ENCODE assay signal across 10 cellular contexts in genomic region chr11:61718046-61718531, GRCh38. TPM values are rescaled to one million over a fixed set of nuclear protein-coding genes. Genes with fewer than 3 reads are reported as not detected.
DNase-seq lines count a peak whose midpoint lies in the region; ATAC-seq and TF ChIP-seq lines count a peak whose summit lies in the region.
"Had no signal": no experiment of that assay in that cellular context is flagged by ENCODE, and none has a peak within 500 bp of the region (broad histone marks: within the 10 kb centered on the region; RNA-seq: fewer than 3 reads in every experiment).

No MANE protein-coding gene starts in this region.

- no peak for TF ChIP-seq EP300 in ovary (IDR thresholded peaks at IDR 0.05)

- 11 to 30% (median 23%) methylated on average over 8 to 9 of the region's 9 CpGs for WGBS in heart left ventricle, 4 donors
- WGBS in ovary, 3 donors, result 7 to 10% (median 7%) methylated on average over 9 of the region's 9 CpGs

- intact Hi-C loops in heart left ventricle (cut with DNase I), result no loop called here
- intact Hi-C loops in ovary (cut with DNase I), result no loop called here

- H3K36me3 ChIP-seq in SJSA1, result peaks cover 3% of the 10 kb centered on the region; the same call in 1 of the 2 replicates
- H3K36me3 ChIP-seq in heart left ventricle, result peaks cover 0 to 5% (median 0%) of the 10 kb centered on the region in 9 donors
- no peaks in the 10 kb centered on the region for H3K36me3 ChIP-seq in ovary

- CTCF ChIA-PET in AG04450 (lab: Charles Lee), result interaction anchor here (0.8 to 2.3 kb wide), 6 partner anchors 15 to 272 kb away, joined by 3 to 18 read pairs (median 4); no protein-coding TSS in a partner anchor

- H3K27ac ChIP-seq in AG04450 (ENCODE audit: low read depth, low read length) (peak overlapping the region; percentile 31), SJSA1 (peak overlapping the region; percentile 54), heart left ventricle (peak overlapping the region in 8 of 12 donors; percentile 32 to 75 (median 44)), ovary (peak overlapping the region in 1 of 2 donors; percentile 41)

- POLR2A ChIA-PET in AG04450 (lab: Yijun Ruan, JAX), result interaction anchor here (0.5 to 1.6 kb wide), 4 partner anchors 15 to 1069 kb away, joined by 3 to 10 read pairs (median 4); partner anchors contain the start of gene TMEM179B

- TF ChIP-seq POLR2A in heart left ventricle (IDR thresholded peaks at IDR 0.05) (no peak), ovary (IDR thresholded peaks at IDR 0.05) (no peak)

- peak overlapping the region; percentile 65 for H3K4me3 ChIP-seq in AG04450 (ENCODE audit: low read depth, low read length)
- peak overlapping the region; percentile 49 for H3K4me3 ChIP-seq in SJSA1
- H3K4me3 ChIP-seq in heart left ventricle, result peak overlapping the region; percentile 7 to 62 (median 45)
- H3K4me3 ChIP-seq in ovary, result peak overlapping the region; percentile 48

- TF ChIP-seq CTCF in AG04450 (IDR thresholded peaks at IDR 0.05; ENCODE audit: low read depth, low read length) (no peak), heart left ventricle (IDR thresholded peaks at IDR 0.05) (no peak), ovary (IDR thresholded peaks at IDR 0.05) (no peak)

- H3K9me3 ChIP-seq in AG04450 (ENCODE audit: control insufficient read depth, insufficient read depth, low read length), result no peaks in the 10 kb centered on the region
- H3K9me3 ChIP-seq in SJSA1 (replicated peaks), result no peaks in the 10 kb centered on the region
- no peaks in the 10 kb centered on the region for H3K9me3 ChIP-seq in heart left ventricle
- H3K9me3 ChIP-seq in ovary, result no peaks in the 10 kb centered on the region

- peak in 3 of 4 donors; percentile 13 to 33 (median 25) for ATAC-seq in heart left ventricle
- no peak for ATAC-seq in HG03432 (IDR thresholded peaks at IDR 0.05; ENCODE audit: unreplicated experiment)
- no peak for ATAC-seq in GM18907 (IDR thresholded peaks at IDR 0.05; ENCODE audit: unreplicated experiment)
- ATAC-seq in HG03520 (IDR thresholded peaks at IDR 0.05; ENCODE audit: unreplicated experiment), result no peak

- no peak for DNase-seq in AG04450 (ENCODE audit: low read depth, low spot score)
- no peak for DNase-seq in SJSA1 (ENCODE audit: low read depth in 1 of 2, low spot score in 2 of 2)
- no peak for DNase-seq in heart left ventricle
- peak in 1 of 5 donors; percentile 50 for DNase-seq in ovary
- no peak for DNase-seq in H4 (ENCODE audit: low spot score)
- DNase-seq: activated CD4-positive, alpha-beta T cell treated with anti-CD3 and anti-CD28 coated beads for 48 hours; CD4-positive, alpha-beta memory T cell had no signal

- peaks cover 20% of the 10 kb centered on the region for H3K4me1 ChIP-seq in SJSA1 (replicated peaks)
- H3K4me1 ChIP-seq in heart left ventricle, result peaks cover 0 to 49% (median 15%) of the 10 kb centered on the region in 12 donors
- peaks cover 3% of the 10 kb centered on the region for H3K4me1 ChIP-seq in ovary (ENCODE audit: insufficient read depth)

- peaks cover 13% of the 10 kb centered on the region for H3K27me3 ChIP-seq in AG04450 (ENCODE audit: control insufficient read depth, insufficient read depth, low read length)
- no peaks in the 10 kb centered on the region for H3K27me3 ChIP-seq in SJSA1 (replicated peaks)
- H3K27me3 ChIP-seq in heart left ventricle, result no peaks in the 10 kb centered on the region
- H3K27me3 ChIP-seq in ovary, result no peaks in the 10 kb centered on the region

RNA-seq across cellular contexts. Expression of gene MYRF, which starts 34.3 kb away (rescaled TPM):
- polyA plus RNA-seq in AG04450 (2011; rRNA removed) (2.7 and 4.2 TPM in 2 replicates), heart left ventricle (under 1 TPM; 0.11 to 0.18 TPM), ovary (1 to 10 TPM; 6.6 to 6.7 TPM)
- 4.1 and 5.0 TPM in 2 replicates for polyA minus RNA-seq in AG04450 (2011; rRNA and poly(A)+ RNA removed)
- total RNA-seq in SJSA1 (2014; rRNA removed; shearing (Covaris generic)), result 1.4 and 3.1 TPM in 2 replicates
- total RNA-seq in heart left ventricle (10 to 100 TPM in 1 of 9 donors, under 1 TPM in 6, not detected in 2; 0.20 to 41.2 (median 0.32) TPM), ovary (100 to 1,000 TPM in 1 of 7 donors, 10 to 100 TPM in 6; 11.3 to 109 (median 41.3) TPM)
- total RNA-seq in H4 (2014; rRNA removed; shearing (Covaris generic)), result 1.0 and 1.2 TPM in 2 replicates

RNA-seq across cellular contexts. Expression of gene DAGLA, which starts 37.9 kb away (rescaled TPM):
- 1.1 and 1.7 TPM in 2 replicates for polyA plus RNA-seq in AG04450 (2011; rRNA removed)
- 1.9 and 3.2 TPM in 2 replicates for polyA minus RNA-seq in AG04450 (2011; rRNA and poly(A)+ RNA removed)
- total RNA-seq in SJSA1 (2014; rRNA removed; shearing (Covaris generic)), result 2.6 TPM in 2 replicates
- 1 to 10 TPM; 2.4 to 5.6 (median 3.8) TPM for total RNA-seq in heart left ventricle
- 1 to 10 TPM; 2.2 to 3.3 TPM for polyA plus RNA-seq in heart left ventricle
- total RNA-seq in ovary, result 1 to 10 TPM in 6 of 7 donors, under 1 TPM in 1; 0.48 to 4.4 (median 1.9) TPM
- under 1 TPM; 0.40 to 0.77 TPM for polyA plus RNA-seq in ovary
- 0.68 and 0.83 TPM in 2 replicates for total RNA-seq in H4 (2014; rRNA removed; shearing (Covaris generic))

Comparison
In these comparisons a context has a peak if more than half of its experiments do, and no peak if none do; other contexts are left out.
1. ATAC-seq: peak in heart left ventricle (3 of 4); none in HG03432 (single experiment), GM18907 (single experiment) and HG03520 (single experiment).
2. Peak in every context shown above with its lines, with median percentiles within 50 percentile points of each other: H3K4me3 ChIP-seq.